In genomic region chr14:52852810-52853521, GRCh38 we compare ENCODE assay signal across 1 cellular context.
TF ChIP-seq lines count a peak whose summit lies in the region.

No MANE protein-coding gene starts in this region.

TF ChIP-seq in K562, 482 proteins besides CTCF, POLR2A, EP300 and RAD21 (continued from another document):
- no peak for TF ChIP-seq ZBTB34 (CRISPR knock-in tag; IDR thresholded peaks at IDR 0.05)
- TF ChIP-seq NKRF (IDR thresholded peaks at IDR 0.05; ENCODE audit: borderline replicate concordance) = no peak
- TF ChIP-seq ZNF277 (CRISPR knock-in tag; IDR thresholded peaks at IDR 0.05; ENCODE audit: borderline replicate concordance) = no peak
- TF ChIP-seq ZNF134 (CRISPR knock-in tag; conservative IDR thresholded peaks at IDR 0.05) = no peak
- TF ChIP-seq RCOR1 (IDR thresholded peaks at IDR 0.05; ENCODE audit: borderline replicate concordance in 1 of 2, low read depth in 2 of 2, low read length in 2 of 2) = peak in 1 of 2 experiments; percentile 94; a peak in 2 of 4 replicates
- no peak for TF ChIP-seq PHB (CRISPR knock-in tag; IDR thresholded peaks at IDR 0.05)
- TF ChIP-seq MBD1 (CRISPR knock-in tag; IDR thresholded peaks at IDR 0.05) = no peak
- TF ChIP-seq ETS1 (conservative IDR thresholded peaks at IDR 0.05; ENCODE audit: control insufficient read depth, low read depth, low read length) = no peak
- no peak for TF ChIP-seq HDAC8 (tag; IDR thresholded peaks at IDR 0.05)
- no peak for TF ChIP-seq ARHGAP35 (IDR thresholded peaks at IDR 0.05; ENCODE audit: partially characterized antibody)
- no peak for TF ChIP-seq GTF2F1 (IDR thresholded peaks at IDR 0.05; ENCODE audit: low read depth, low read length)
- no peak for TF ChIP-seq ZNF318 (IDR thresholded peaks at IDR 0.05; ENCODE audit: borderline replicate concordance in 1 of 2, low read depth in 1 of 2)
- no peak for TF ChIP-seq TAF1 (IDR thresholded peaks at IDR 0.05; ENCODE audit: control insufficient read depth, extremely low read depth, insufficient read depth, low read length, severe bottlenecking)
- no peak for TF ChIP-seq MCM7 (IDR thresholded peaks at IDR 0.05)
- TF ChIP-seq CBX5 (IDR thresholded peaks at IDR 0.05; ENCODE audit: borderline replicate concordance, low read depth) = no peak
- no peak for TF ChIP-seq BDP1 (IDR thresholded peaks at IDR 0.05; ENCODE audit: insufficient read depth, insufficient read length)
- TF ChIP-seq KDM1A (IDR thresholded peaks at IDR 0.05) = peak in 1 of 2 experiments; percentile 48; a peak in 2 of 4 replicates
- no peak for TF ChIP-seq ZBTB5 (IDR thresholded peaks at IDR 0.05)
- TF ChIP-seq RUNX1 (IDR thresholded peaks at IDR 0.05; ENCODE audit: low read depth) = no peak
- TF ChIP-seq THRA (IDR thresholded peaks at IDR 0.05) = no peak
- TF ChIP-seq RAD51 (IDR thresholded peaks at IDR 0.05; ENCODE audit: borderline replicate concordance, low read depth) = no peak
- 0 out of 2 replicates have a peak, but pooled peaks have one; percentile 24 for TF ChIP-seq CBFA2T2 (conservative IDR thresholded peaks at IDR 0.05)
- no peak for TF ChIP-seq ZNF253 (CRISPR knock-in tag; conservative IDR thresholded peaks at IDR 0.05)
- TF ChIP-seq ZFP91 (CRISPR knock-in tag; IDR thresholded peaks at IDR 0.05) = no peak
- no peak for TF ChIP-seq UBTF (IDR thresholded peaks at IDR 0.05; ENCODE audit: borderline replicate concordance in 1 of 2, low read depth in 2 of 2, low read length in 2 of 2)
- no peak for TF ChIP-seq CBX2 (IDR thresholded peaks at IDR 0.05; ENCODE audit: insufficient read depth, low read length, poor library complexity, severe bottlenecking)
- no peak for TF ChIP-seq GTF2A2 (tag; IDR thresholded peaks at IDR 0.05)
- no peak for TF ChIP-seq ZNF696 (CRISPR knock-in tag; conservative IDR thresholded peaks at IDR 0.05)
